In the genomic region with DNA sequence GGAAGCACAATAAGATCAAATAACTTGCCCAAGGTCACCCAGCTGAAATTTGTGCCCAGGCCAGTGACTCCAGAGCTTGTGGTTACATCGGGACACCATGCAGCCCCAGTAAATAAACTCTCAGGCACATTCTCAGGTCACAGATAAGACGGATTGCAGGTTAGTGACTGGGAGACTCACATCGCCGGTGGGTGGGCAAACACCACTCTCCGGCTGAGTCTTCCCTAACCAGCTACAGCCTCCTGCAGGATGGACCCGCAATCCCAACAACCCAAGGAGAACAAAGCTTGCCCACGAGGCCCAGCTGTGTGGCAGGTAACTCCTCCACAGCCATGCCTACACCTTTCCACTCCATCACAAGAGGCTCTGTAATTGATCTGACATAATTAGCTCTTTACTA, we compare ENCODE assay signal across 25 cellular contexts.
"Had no signal": no experiment of that assay in that cellular context is flagged by ENCODE, and none has a peak within 500 bp of the region (broad histone marks: within the 10 kb centered on the region; RNA-seq: fewer than 3 reads in every experiment).

No MANE protein-coding gene starts in this region.

- ATAC-seq: esophagus mucosa; heart left ventricle; left colon; left ventricle myocardium superior; naive thymus-derived CD4-positive, alpha-beta T cell; psoas muscle; sciatic nerve; stimulated activated naive B cell treated with anti-CD40 and anti-IgM and Interleukin-4, amounts not matched to agents 10 μg/mL and 1 μg/mL and 100 μg/mL, for 72 hours; stimulated activated naive CD8-positive, alpha-beta T cell treated with anti-CD3 and anti-CD28 coated beads, Interleukin-15, amount 100 ng/mL, for 72 hours had no signal

- H3K9me3 Mint-ChIP-seq: naive thymus-derived CD4-positive, alpha-beta T cell; nephron progenitor cell; stimulated activated naive B cell treated with anti-CD40 and anti-IgM and Interleukin-4, amounts not matched to agents 10 μg/mL and 1 μg/mL and 100 μg/mL, for 72 hours; stimulated activated naive CD8-positive, alpha-beta T cell treated with anti-CD3 and anti-CD28 coated beads, Interleukin-15, amount 100 ng/mL, for 72 hours had no signal

- DNase-seq: cortex of kidney; dorsolateral prefrontal cortex; effector CD8-positive, alpha-beta T cell; heart left ventricle; hippocampal formation; left colon; left ventricle myocardium superior; naive thymus-derived CD4-positive, alpha-beta T cell; nephron progenitor cell; psoas muscle; retina; spleen; stimulated activated CD4-positive, alpha-beta T cell treated with anti-CD3 and anti-CD28 coated beads, Interleukin-15, amount 100 ng/mL, for 24 hours; stimulated activated CD4-positive, alpha-beta T cell treated with anti-CD3 and anti-CD28 coated beads, Interleukin-1b, Interleukin-23, amount 100 ng/mL, for 48 hours; stimulated activated CD4-positive, alpha-beta T cell treated with anti-CD3 and anti-CD28 coated beads, Interleukin-4, amount 100 ng/mL, for 24 hours; stimulated activated naive B cell treated with anti-CD40 and anti-IgM and Interleukin-4, amounts not matched to agents 10 μg/mL and 1 μg/mL and 100 μg/mL, for 72 hours; stimulated activated naive CD8-positive, alpha-beta T cell treated with anti-CD3 and anti-CD28 coated beads, Interleukin-15, amount 100 ng/mL, for 72 hours; testis; transverse colon had no signal

- H3K79me2 ChIP-seq: parathyroid adenoma had no signal

- H3K4me3 Mint-ChIP-seq: naive thymus-derived CD4-positive, alpha-beta T cell; nephron progenitor cell; stimulated activated naive B cell treated with anti-CD40 and anti-IgM and Interleukin-4, amounts not matched to agents 10 μg/mL and 1 μg/mL and 100 μg/mL, for 72 hours; stimulated activated naive CD8-positive, alpha-beta T cell treated with anti-CD3 and anti-CD28 coated beads, Interleukin-15, amount 100 ng/mL, for 72 hours had no signal

- H3K27ac Mint-ChIP-seq: nephron progenitor cell; stimulated activated naive B cell treated with anti-CD40 and anti-IgM and Interleukin-4, amounts not matched to agents 10 μg/mL and 1 μg/mL and 100 μg/mL, for 72 hours; stimulated activated naive CD8-positive, alpha-beta T cell treated with anti-CD3 and anti-CD28 coated beads, Interleukin-15, amount 100 ng/mL, for 72 hours had no signal

- H3K4me1 ChIP-seq: heart left ventricle, psoas muscle, spleen, testis, transverse colon had no signal

- H3K4me1 Mint-ChIP-seq: stimulated activated naive CD8-positive, alpha-beta T cell treated with anti-CD3 and anti-CD28 coated beads, Interleukin-15, amount 100 ng/mL, for 72 hours had no signal

- H3K27me3 ChIP-seq: dorsolateral prefrontal cortex, heart left ventricle, spleen, testis, transverse colon had no signal

- H3K9me3 ChIP-seq: heart left ventricle, psoas muscle, spleen, testis, transverse colon had no signal

- H3K27ac ChIP-seq: dorsolateral prefrontal cortex, heart left ventricle, parathyroid adenoma, psoas muscle, spleen, testis, transverse colon had no signal

- H3K27me3 Mint-ChIP-seq: naive thymus-derived CD4-positive, alpha-beta T cell; stimulated activated naive B cell treated with anti-CD40 and anti-IgM and Interleukin-4, amounts not matched to agents 10 μg/mL and 1 μg/mL and 100 μg/mL, for 72 hours; stimulated activated naive CD8-positive, alpha-beta T cell treated with anti-CD3 and anti-CD28 coated beads, Interleukin-15, amount 100 ng/mL, for 72 hours had no signal

- H2AFZ ChIP-seq: parathyroid adenoma had no signal

- H3K4me3 ChIP-seq: dorsolateral prefrontal cortex, heart left ventricle, lung, psoas muscle, spleen, testis, transverse colon had no signal

- H3K9ac ChIP-seq: parathyroid adenoma had no signal

- FAIRE-seq: endometrium, frontal cortex had no signal
